8 cellular contexts compared by ENCODE assay signal in the genomic region with DNA sequence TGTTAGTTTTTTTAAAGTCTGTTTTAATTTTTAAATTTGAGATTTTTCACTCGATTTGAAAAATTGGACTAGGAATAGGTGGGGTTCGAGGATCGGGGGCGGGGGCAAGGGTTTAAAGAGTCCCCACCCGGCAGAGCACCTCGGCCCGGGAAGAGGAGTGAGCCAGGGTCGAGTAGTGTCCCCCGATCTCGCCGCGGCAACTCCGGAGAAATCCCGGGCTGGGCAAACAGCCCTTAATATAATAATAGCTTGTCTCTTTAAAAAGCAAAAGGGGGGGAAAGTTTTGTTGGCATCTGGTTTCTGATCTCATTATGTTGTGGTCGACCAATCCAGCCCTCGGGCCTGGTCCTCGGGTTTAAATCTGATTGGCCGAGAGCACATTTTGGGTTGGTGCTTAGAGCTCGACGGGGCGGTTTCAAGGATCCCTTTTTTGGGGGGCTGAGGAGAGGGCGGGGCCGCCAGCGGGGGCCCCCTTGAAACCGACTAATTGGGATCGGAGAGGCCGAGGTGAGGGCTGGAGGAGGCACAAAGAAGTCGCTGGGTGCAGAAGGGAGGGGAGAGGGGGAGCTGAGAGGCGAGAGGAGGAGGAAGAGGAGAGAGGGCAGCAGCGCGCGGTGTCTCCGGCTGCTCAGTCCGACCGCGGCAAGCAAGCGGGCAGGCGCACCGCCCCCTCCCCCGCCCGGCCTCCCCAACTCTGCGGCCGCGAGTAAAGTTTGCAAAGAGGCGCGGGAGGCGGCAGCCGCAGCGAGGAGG. TPM values are rescaled to one million over a fixed set of nuclear protein-coding genes. Genes with fewer than 3 reads are reported as not detected.
DNase-seq lines count a peak whose midpoint lies in the region; ATAC-seq, FAIRE-seq and TF ChIP-seq lines count a peak whose summit lies in the region.

TSS of gene FZD2 (plus strand) at position 631 of the 753 bp plus-strand sequence. CDS start 205 bp downstream, outside the sequence.

- H3K27ac ChIP-seq in MM.1S (ENCODE audit: low read length): peak within 1 kb of the TSS; percentile 23; the same call in 1 of the 2 replicates
- H3K27ac ChIP-seq in heart left ventricle: peak within 1 kb of the TSS in 11 of 12 donors; percentile 23 to 94 (median 75)
- peak within 1 kb of the TSS in 2 of 4 donors; percentile 41 to 71 for H3K27ac ChIP-seq in pancreas
- peak within 1 kb of the TSS; percentile 65 to 74 for H3K27ac ChIP-seq in aorta (ENCODE audit: low read depth in 1 of 2, low read length in 2 of 2)

- TF ChIP-seq CTCF in MM.1S (IDR thresholded peaks at IDR 0.05; ENCODE audit: low read length) (no peak), heart left ventricle (IDR thresholded peaks at IDR 0.05) (no peak), pancreas (IDR thresholded peaks at IDR 0.05) (no peak)

- H3K4me1 ChIP-seq in MM.1S (ENCODE audit: low read length): no peaks in the 10 kb centered on the region
- peaks cover 0 to 30% (median 8%) of the 10 kb centered on the region in 12 donors for H3K4me1 ChIP-seq in heart left ventricle
- no peaks in the 10 kb centered on the region for H3K4me1 ChIP-seq in pancreas
- H3K4me1 ChIP-seq in aorta (ENCODE audit: control insufficient read depth in 1 of 2, insufficient read depth in 2 of 2, low read length in 2 of 2): no peaks in the 10 kb centered on the region

- no peaks in the 10 kb centered on the region for H3K9me3 ChIP-seq in MM.1S (replicated peaks; ENCODE audit: insufficient read depth, low read length)
- H3K9me3 ChIP-seq in heart left ventricle: no peaks in the 10 kb centered on the region
- no peaks in the 10 kb centered on the region for H3K9me3 ChIP-seq in pancreas
- H3K9me3 ChIP-seq in aorta (ENCODE audit: control insufficient read depth, low read length): no peaks in the 10 kb centered on the region

- H3K9ac ChIP-seq in MM.1S (ENCODE audit: low read length): peak within 1 kb of the TSS; percentile 56; the same call in 1 of the 2 replicates

- no peaks in the 10 kb centered on the region for H3K79me2 ChIP-seq in MM.1S (ENCODE audit: low read length)

- peak; percentile 80 for DNase-seq in GM18507 (ENCODE audit: extremely low spot score, insufficient read length, low read depth)
- DNase-seq in MM.1S: peak; percentile 92
- DNase-seq in SHP77 (lab: John Stamatoyannopoulos, UW): peak; percentile 70 to 89
- DNase-seq in amniotic epithelial cell (ENCODE audit: low read depth): peak; percentile 97
- peak; percentile 88 to 92 (median 89) for DNase-seq in heart left ventricle
- DNase-seq in pancreas: peak; percentile 68 to 85 (median 74)
- peak; percentile 91 to 94 for DNase-seq in aorta

- H3K9me2 ChIP-seq in MM.1S (replicated peaks; ENCODE audit: insufficient read depth, low read length): no peaks in the 10 kb centered on the region

- H3F3A ChIP-seq in MM.1S (ENCODE audit: insufficient read depth, low read length): peaks cover 4% of the 10 kb centered on the region; the same call in 1 of the 2 replicates

- peak in 1 of 2 donors; percentile 18 for TF ChIP-seq POLR2A in heart left ventricle (IDR thresholded peaks at IDR 0.05)

- ATAC-seq in heart left ventricle: peak; percentile 93 to 97 (median 96)
- peak; percentile 92 to 95 (median 94) for ATAC-seq in pancreas
- ATAC-seq in aorta (ENCODE audit: low FRiP score): peak; percentile 92

- H4K20me1 ChIP-seq in MM.1S (ENCODE audit: insufficient read depth, low read length): no peaks in the 10 kb centered on the region

- H3K36me3 ChIP-seq in MM.1S (replicated peaks; ENCODE audit: insufficient read depth, low read length): no peaks in the 10 kb centered on the region
- H3K36me3 ChIP-seq in heart left ventricle: no peaks in the 10 kb centered on the region
- H3K36me3 ChIP-seq in pancreas: no peaks in the 10 kb centered on the region
- H3K36me3 ChIP-seq in aorta (ENCODE audit: control insufficient read depth in 1 of 2, insufficient read depth in 2 of 2, low read length in 1 of 2): no peaks in the 10 kb centered on the region

- peak within 1 kb of the TSS; percentile 67 for H3K4me3 ChIP-seq in MM.1S (ENCODE audit: low read length)
- H3K4me3 ChIP-seq in heart left ventricle: peak within 1 kb of the TSS; percentile 41 to 77 (median 64)
- peak within 1 kb of the TSS; percentile 11 to 69 (median 44) for H3K4me3 ChIP-seq in pancreas
- peak within 1 kb of the TSS; percentile 67 to 76 for H3K4me3 ChIP-seq in aorta (ENCODE audit: low read length in 2 of 2)

- peak within 1 kb of the TSS; percentile 87 for H2AFZ ChIP-seq in MM.1S (ENCODE audit: low read length)

- peak within 1 kb of the TSS; percentile 75 for H3K4me2 ChIP-seq in MM.1S (ENCODE audit: low read depth, low read length)

- intact Hi-C loops in heart left ventricle (cut with DNase I): loop anchor here in 1 of 10 donors (5.0 kb wide), 1 partner anchor 75 kb away; no protein-coding TSS in a partner anchor
- intact Hi-C loops in pancreas (cut with DNase I): no loop called here
- intact Hi-C loops in aorta (cut with DNase I): loop anchor here in 1 of 2 donors (5.0 kb wide), 1 partner anchor 40 kb away; no protein-coding TSS in a partner anchor

- WGBS in heart left ventricle, 4 donors: 0 to 1% (median 0%) methylated on average over 40 to 49 of the region's 49 CpGs
- WGBS in pancreas, 2 donors: 0 to 1% methylated on average over 31 to 48 of the region's 49 CpGs
- WGBS in aorta, 2 donors: 0 to 1% methylated on average over 36 to 49 of the region's 49 CpGs

- H3K27me3 ChIP-seq in MM.1S (replicated peaks; ENCODE audit: insufficient read depth, low read length) (peaks cover 42% of the 10 kb centered on the region), heart left ventricle (peaks cover 0 to 13% (median 0%) of the 10 kb centered on the region in 9 donors), pancreas (no peaks in the 10 kb centered on the region), aorta (ENCODE audit: control insufficient read depth in 1 of 2, insufficient read depth in 2 of 2, low read length in 1 of 2) (no peaks in the 10 kb centered on the region)

- FAIRE-seq in A204.1 (lab: Jason Lieb, UNC): peak; percentile 96
- FAIRE-seq in GM18507 (lab: Jason Lieb, UNC): peak; percentile 86
- no peak for FAIRE-seq in pancreas (lab: Jason Lieb, UNC)

RNA-seq across cellular contexts. Expression of gene FZD2, which starts in this region (rescaled TPM):
- total RNA-seq in heart left ventricle (1 to 10 TPM; 1.6 to 8.1 (median 4.5) TPM), pancreas (1 to 10 TPM in 3 of 6 donors, under 1 TPM in 3; 0.57 to 3.6 (median 1.3) TPM), aorta (10 to 100 TPM in 1 of 2 donors, 1 to 10 TPM in 1; 7.4 to 22.1 TPM)
- polyA plus RNA-seq in heart left ventricle (1 to 10 TPM; 2.4 to 3.2 TPM), pancreas (under 1 TPM; 0.16 to 0.91 TPM), aorta (1 to 10 TPM; 3.9 to 9.8 TPM)
